1 cellular context compared by ENCODE assay signal in genomic region chr20:63854766-63855362, GRCh38.
TF ChIP-seq lines count a peak whose summit lies in the region.

No MANE protein-coding gene starts in this region.

TF ChIP-seq in HepG2, 621 proteins besides CTCF, POLR2A, EP300 and RAD21 (continued from another document and continues in another):
- TF ChIP-seq ARID4A (CRISPR knock-in tag; IDR thresholded peaks at IDR 0.05; ENCODE audit: borderline replicate concordance) (0 out of 2 replicates have a peak, but pooled peaks have one; percentile 24), ZMYM3 (CRISPR knock-in tag; IDR thresholded peaks at IDR 0.05) (no peak), ZNF24 (IDR thresholded peaks at IDR 0.05) (no peak), FOXP4 (CRISPR knock-in tag; IDR thresholded peaks at IDR 0.05) (no peak), ZNF253 (CRISPR knock-in tag; IDR thresholded peaks at IDR 0.05; ENCODE audit: borderline replicate concordance) (0 out of 2 replicates have a peak, but pooled peaks have one; percentile 57), ZNF468 (CRISPR knock-in tag; IDR thresholded peaks at IDR 0.05) (no peak), DBP (CRISPR knock-in tag; IDR thresholded peaks at IDR 0.05; ENCODE audit: not compliant biosample characterization) (no peak), MIXL1 (CRISPR knock-in tag; IDR thresholded peaks at IDR 0.05) (no peak), TFAP4 (IDR thresholded peaks at IDR 0.05; ENCODE audit: borderline replicate concordance, low read depth) (peak; percentile 52; the same call in 1 of the 2 replicates), RELA (CRISPR knock-in tag; IDR thresholded peaks at IDR 0.05) (no peak), ZNF83 (CRISPR knock-in tag; IDR thresholded peaks at IDR 0.05; ENCODE audit: borderline replicate concordance) (no peak), TAF1 (CRISPR knock-in tag; IDR thresholded peaks at IDR 0.05) (no peak; the same call in 1 of the 2 replicates), ZBTB7B (CRISPR knock-in tag; IDR thresholded peaks at IDR 0.05) (peak; percentile 1; the same call in 1 of the 2 replicates), ZFP91 (CRISPR knock-in tag; IDR thresholded peaks at IDR 0.05; ENCODE audit: borderline replicate concordance) (0 out of 2 replicates have a peak, but pooled peaks have one; percentile 24), ZBTB10 (CRISPR knock-in tag; IDR thresholded peaks at IDR 0.05; ENCODE audit: borderline replicate concordance) (no peak), GRHL1 (CRISPR knock-in tag; conservative IDR thresholded peaks at IDR 0.05) (no peak), ZNF432 (CRISPR knock-in tag; IDR thresholded peaks at IDR 0.05; ENCODE audit: borderline replicate concordance) (no peak), ZBTB40 (IDR thresholded peaks at IDR 0.05) (no peak), ZBTB40 (CRISPR knock-in tag; IDR thresholded peaks at IDR 0.05) (0 out of 2 replicates have a peak, but pooled peaks have one; percentile 6), NONO (IDR thresholded peaks at IDR 0.05) (no peak), NONO (CRISPR knock-in tag; conservative IDR thresholded peaks at IDR 0.05) (no peak; the same call in 1 of the 2 replicates), ZNF501 (CRISPR knock-in tag; IDR thresholded peaks at IDR 0.05) (no peak), POLR2G (IDR thresholded peaks at IDR 0.05; ENCODE audit: low read depth, low read length) (0 out of 2 replicates have a peak, but pooled peaks have one; percentile 2), ONECUT2 (CRISPR knock-in tag; IDR thresholded peaks at IDR 0.05) (no peak), MTF2 (CRISPR knock-in tag; IDR thresholded peaks at IDR 0.05; ENCODE audit: borderline replicate concordance) (0 out of 2 replicates have a peak, but pooled peaks have one; percentile 24), ZNF607 (CRISPR knock-in tag; IDR thresholded peaks at IDR 0.05; ENCODE audit: borderline replicate concordance) (no peak)
